In the genomic region with DNA sequence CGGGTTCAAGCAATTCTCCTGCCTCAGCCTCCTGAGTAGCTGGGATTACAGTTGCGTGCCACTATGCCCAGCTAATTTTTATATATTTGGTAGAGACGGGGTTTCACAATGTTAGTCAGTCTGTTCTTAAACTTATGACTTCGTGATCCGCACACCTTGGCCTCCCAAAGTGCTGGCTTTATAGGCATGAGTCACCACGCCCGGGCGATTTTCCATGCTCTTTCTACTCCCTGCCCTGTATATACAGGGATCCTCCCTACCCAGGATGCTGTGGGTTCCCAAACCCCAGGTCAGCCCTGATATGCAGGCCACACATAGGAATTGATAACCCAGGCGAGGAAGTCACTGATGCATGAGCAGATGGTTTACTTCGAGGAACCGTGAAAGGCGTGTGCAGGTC, we compare ENCODE assay signal across 18 cellular contexts. TPM values are rescaled to one million over a fixed set of nuclear protein-coding genes. Genes with fewer than 3 reads are reported as not detected.
A peak's percentile ranks its signal among the peaks of the same experiment; 100 is the strongest.
DNase-seq lines count a peak whose midpoint lies in the region; ATAC-seq and TF ChIP-seq lines count a peak whose summit lies in the region.
"Had no signal": no experiment of that assay in that cellular context is flagged by ENCODE, and none has a peak within 500 bp of the region (broad histone marks: within the 10 kb centered on the region; RNA-seq: fewer than 3 reads in every experiment).

No MANE protein-coding gene starts in this region.

- H3K27me3 ChIP-seq in RWPE2 (ENCODE audit: insufficient read depth, poor library complexity, severe bottlenecking): no peaks in the 10 kb centered on the region

- DNase-seq in Daoy (ENCODE audit: low read depth) (peak; percentile 67), HT1080 (ENCODE audit: low read depth) (peak; percentile 35), NCI-H226 (peak; percentile 1), RWPE2 (ENCODE audit: low spot score) (no peak), superior temporal gyrus (ENCODE audit: extremely low spot score) (no peak), HuH-7.5 (ENCODE audit: low spot score) (no peak), SIG-M5 treated with dmso at 0.1 percent for 504 hours (lab: John Stamatoyannopoulos, UW; ENCODE audit: unreplicated experiment) (no peak)
- DNase-seq: ACHN; AML-193; Caco-2; CD4-positive, alpha-beta T cell; GF-D8; H7; HFFc6 had no signal

- no peak overlapping the region for H3K27ac ChIP-seq in RWPE2 (ENCODE audit: poor library complexity, severe bottlenecking)
- H3K27ac ChIP-seq: C4-2B had no signal

- H3K9me3 ChIP-seq in RWPE2 (ENCODE audit: severe bottlenecking): no peaks in the 10 kb centered on the region
- H3K9me3 ChIP-seq: Caco-2 had no signal

- no peaks in the 10 kb centered on the region for H3K4me1 ChIP-seq in RWPE2 (ENCODE audit: insufficient read depth, poor library complexity, severe bottlenecking)
- H3K4me1 ChIP-seq: Caco-2 had no signal

- no peaks in the 10 kb centered on the region for H3K36me3 ChIP-seq in RWPE2 (ENCODE audit: low read depth)

- no peak overlapping the region for H3K4me3 ChIP-seq in RWPE2 (ENCODE audit: severe bottlenecking)
- H3K4me3 ChIP-seq: GM23338 had no signal

- peak; percentile 50; the same call in 1 of the 3 replicates for ATAC-seq in RWPE2 (ENCODE audit: low read depth)
- ATAC-seq: GM23338, HCT116 had no signal

- no peak for TF ChIP-seq CTCF in RWPE2 (IDR thresholded peaks at IDR 0.05; ENCODE audit: poor library complexity, severe bottlenecking)

RNA-seq across cellular contexts. Expression of a gene that starts 31.3 kb away (rescaled TPM):
- total RNA-seq in Daoy (2014; rRNA removed; shearing (Covaris generic)): not detected in 2 replicates
- not detected in 2 replicates for total RNA-seq in HT1080 (2014; rRNA removed; shearing (Covaris generic))
- polyA plus RNA-seq in HT1080 (2015; cell fraction: cytosol; rRNA removed): 0.10 TPM in 1 of 2 replicates, not detected in the other
- polyA plus RNA-seq in HT1080 (2015; cell fraction: nucleus; rRNA removed): not detected in 2 replicates
- total RNA-seq: Caco-2; CD4-positive, alpha-beta T cell; GM23338; H7; HFFc6 had no signal
- polyA plus RNA-seq: BJ, GM23338 had no signal

RNA-seq across cellular contexts. Expression of a gene that starts 34.8 kb away (rescaled TPM):
- not detected in 2 replicates for total RNA-seq in Daoy (2014; rRNA removed; shearing (Covaris generic))
- not detected in 2 replicates for total RNA-seq in HT1080 (2014; rRNA removed; shearing (Covaris generic))
- polyA plus RNA-seq in HT1080 (2015; cell fraction: cytosol; rRNA removed): not detected in 2 replicates
- not detected in 2 replicates for polyA plus RNA-seq in HT1080 (2015; cell fraction: nucleus; rRNA removed)
- total RNA-seq: Caco-2; CD4-positive, alpha-beta T cell; GM23338; H7; HFFc6 had no signal
- polyA plus RNA-seq: BJ, GM23338 had no signal

Comparison
In these comparisons a context has a peak if more than half of its experiments do, and no peak if none do; other contexts are left out.
1. DNase-seq: peak in Daoy (single experiment), HT1080 (single experiment) and NCI-H226 (single experiment); none in RWPE2 (single experiment), superior temporal gyrus (single experiment), HuH-7.5 (single experiment) and SIG-M5 treated with dmso at 0.1 percent for 504 hours (single experiment).